ENCODE assay signal across 8 cellular contexts in genomic region chr11:65095427-65095826, GRCh38. TPM values are rescaled to one million over a fixed set of nuclear protein-coding genes. Genes with fewer than 3 reads are reported as not detected.
A peak's percentile ranks its signal among the peaks of the same experiment; 100 is the strongest.
DNase-seq lines count a peak whose midpoint lies in the region; ATAC-seq and TF ChIP-seq lines count a peak whose summit lies in the region.

No MANE protein-coding gene starts in this region.

- no peaks in the 10 kb centered on the region for H3K9me3 ChIP-seq in Caco-2
- no peaks in the 10 kb centered on the region for H3K9me3 ChIP-seq in RWPE2 (ENCODE audit: severe bottlenecking)
- H3K9me3 ChIP-seq in ovary: no peaks in the 10 kb centered on the region

- DNase-seq in Caco-2 (no peak), RWPE2 (ENCODE audit: low spot score) (no peak), epithelial cell of proximal tubule (ENCODE audit: low read depth) (no peak), ovary (peak in 2 of 5 donors; percentile 46 to 49), iPS-NIHi7 (ENCODE audit: extremely low spot score) (no peak), LoVo (ENCODE audit: low spot score) (no peak)

- peaks cover 14% of the 10 kb centered on the region for H3K36me3 Mint-ChIP-seq in Caco-2 (ENCODE audit: insufficient read depth, unreplicated experiment)

- CTCF ChIA-PET in Caco-2 (lab: Charles Lee): interaction anchor here (1.7 to 2.6 kb wide), 2 partner anchors 15 to 17 kb away, joined by 9 to 10 read pairs; partner anchors contain the start of gene TM7SF2

- H3K4me1 Mint-ChIP-seq in Caco-2 (ENCODE audit: low read depth, unreplicated experiment): peaks cover 12% of the 10 kb centered on the region

- H3K9me3 Mint-ChIP-seq in Caco-2 (ENCODE audit: unreplicated experiment): no peaks in the 10 kb centered on the region

- intact Hi-C loops in Caco-2 (cut with micrococcal nuclease; ENCODE audit: unreplicated experiment): no loop called here
- intact Hi-C loops in ovary (cut with DNase I): loop anchor here in 2 of 4 donors (5.0 kb wide), 3 partner anchors 68 to 83 kb away; partner anchors contain the start of genes ARL2 (in 1 of the 2) and SNX15 (in 1 of the 2)

- H3K27ac ChIP-seq in RWPE2 (ENCODE audit: poor library complexity, severe bottlenecking) (no peak overlapping the region), ovary (peak overlapping the region; percentile 60 to 86)

- TF ChIP-seq POLR2A in ovary (IDR thresholded peaks at IDR 0.05): no peak

- no TSS peak for BruUV-seq in Caco-2 (replicated peaks; lab: Mats Ljungman, UMichigan)

- H3K27ac Mint-ChIP-seq in Caco-2 (ENCODE audit: unreplicated experiment): peak overlapping the region; percentile 90

- H3K4me3 ChIP-seq in Caco-2 (ENCODE audit: low read depth, low read length) (no peak overlapping the region), RWPE2 (ENCODE audit: severe bottlenecking) (peak overlapping the region; percentile 92), epithelial cell of proximal tubule (ENCODE audit: low read depth, low read length) (peak overlapping the region; percentile 81), ovary (no peak overlapping the region)

- no peak for TF ChIP-seq CTCF in Caco-2 (IDR thresholded peaks at IDR 0.05; ENCODE audit: insufficient read depth in 1 of 2, low read depth in 1 of 2, low read length in 1 of 2, severe bottlenecking in 1 of 2, unreplicated experiment in 1 of 2)
- no peak for TF ChIP-seq CTCF in RWPE2 (IDR thresholded peaks at IDR 0.05; ENCODE audit: poor library complexity, severe bottlenecking)
- TF ChIP-seq CTCF in epithelial cell of proximal tubule (conservative IDR thresholded peaks at IDR 0.05; ENCODE audit: low read depth, low read length): no peak
- TF ChIP-seq CTCF in ovary (IDR thresholded peaks at IDR 0.05): no peak

- TF ChIP-seq EP300 in ovary (IDR thresholded peaks at IDR 0.05): no peak

- H3K27me3 Mint-ChIP-seq in Caco-2 (ENCODE audit: insufficient read depth, unreplicated experiment): no peaks in the 10 kb centered on the region

- WGBS in ovary, 3 donors: 68 to 79% (median 70%) methylated on average over 22 of the region's 22 CpGs

- H3K36me3 ChIP-seq in Caco-2 (ENCODE audit: control insufficient read depth, insufficient read depth, low read length) (0 out of 2 replicates have a peak, but pooled peaks cover 2% of the 10 kb centered on the region), RWPE2 (ENCODE audit: low read depth) (peaks cover 15% of the 10 kb centered on the region), ovary (no peaks in the 10 kb centered on the region)

- POLR2A ChIA-PET in Caco-2 (lab: Charles Lee): interaction anchor here (0.9 kb wide), 1 partner anchor 16 kb away, joined by 5 read pairs; the partner anchor contains the start of gene TM7SF2

- ATAC-seq in RWPE2 (ENCODE audit: low read depth): no peak
- ATAC-seq in GM21723 (IDR thresholded peaks at IDR 0.05; ENCODE audit: unreplicated experiment): no peak
- no peak for ATAC-seq in GM19467 (IDR thresholded peaks at IDR 0.05; ENCODE audit: unreplicated experiment)

- H3K4me1 ChIP-seq in Caco-2 (peaks cover 10% of the 10 kb centered on the region), RWPE2 (ENCODE audit: insufficient read depth, poor library complexity, severe bottlenecking) (peaks cover 5% of the 10 kb centered on the region), ovary (ENCODE audit: insufficient read depth) (peaks cover 8% of the 10 kb centered on the region)

- H3K4me3 Mint-ChIP-seq in Caco-2 (ENCODE audit: unreplicated experiment): peak overlapping the region; percentile 86

- H3K27me3 ChIP-seq in Caco-2 (replicated peaks; ENCODE audit: control insufficient read depth, insufficient read depth, low read length) (no peaks in the 10 kb centered on the region), RWPE2 (ENCODE audit: insufficient read depth, poor library complexity, severe bottlenecking) (no peaks in the 10 kb centered on the region), ovary (no peaks in the 10 kb centered on the region)

RNA-seq across cellular contexts. Expression of gene VPS51, which starts 0.6 kb away (rescaled TPM):
- total RNA-seq in Caco-2 (2022) (147 and 158 TPM in 2 replicates), epithelial cell of proximal tubule (227 and 342 TPM in 2 replicates), ovary (100 to 1,000 TPM; 149 to 543 (median 231) TPM)
- polyA plus RNA-seq in ovary: 100 to 1,000 TPM in 1 of 2 donors, 10 to 100 TPM in 1; 51.1 to 221 TPM

RNA-seq across cellular contexts. Expression of gene ZFPL1, which starts 11.4 kb away (rescaled TPM):
- total RNA-seq in Caco-2 (2022) (44.5 and 46.0 TPM in 2 replicates), epithelial cell of proximal tubule (59.0 and 61.1 TPM in 2 replicates), ovary (10 to 100 TPM; 30.5 to 41.6 (median 35.1) TPM)
- polyA plus RNA-seq in ovary: 10 to 100 TPM; 11.2 to 44.8 TPM

RNA-seq across cellular contexts. Expression of gene CDCA5, which starts 11.6 kb away (rescaled TPM):
- 67.0 and 71.1 TPM in 2 replicates for total RNA-seq in Caco-2 (2022)
- 32.0 and 45.4 TPM in 2 replicates for total RNA-seq in epithelial cell of proximal tubule
- 1 to 10 TPM in 2 of 7 donors, under 1 TPM in 4, not detected in 1; 0.38 to 2.8 (median 0.52) TPM for total RNA-seq in ovary
- 1 to 10 TPM; 1.0 to 1.2 TPM for polyA plus RNA-seq in ovary

RNA-seq across cellular contexts. Expression of gene TM7SF2, which starts 16.2 kb away (rescaled TPM):
- total RNA-seq in Caco-2 (2022): 62.9 and 73.8 TPM in 2 replicates
- total RNA-seq in epithelial cell of proximal tubule: 32.9 and 52.5 TPM in 2 replicates
- total RNA-seq in ovary: 100 to 1,000 TPM in 1 of 7 donors, 10 to 100 TPM in 6; 30.0 to 170 (median 63.6) TPM
- 100 to 1,000 TPM in 1 of 2 donors, 10 to 100 TPM in 1; 88.8 to 128 TPM for polyA plus RNA-seq in ovary

RNA-seq across cellular contexts. Expression of gene ZNHIT2, which starts 22.1 kb away (rescaled TPM):
- total RNA-seq in Caco-2 (2022) (12.2 and 14.7 TPM in 2 replicates), epithelial cell of proximal tubule (31.9 and 37.1 TPM in 2 replicates), ovary (10 to 100 TPM; 10.0 to 33.7 (median 13.4) TPM)
- 10 to 100 TPM in 1 of 2 donors, not detected in 1; 13.1 TPM for polyA plus RNA-seq in ovary

Comparison
In these comparisons a context has a peak if more than half of its experiments do, and no peak if none do; other contexts are left out.
1. H3K4me3 ChIP-seq: peak in RWPE2 (single experiment) and epithelial cell of proximal tubule (single experiment); none in Caco-2 (single experiment) and ovary (single experiment).